ENCODE assay signal across 23 cellular contexts in the genomic region with DNA sequence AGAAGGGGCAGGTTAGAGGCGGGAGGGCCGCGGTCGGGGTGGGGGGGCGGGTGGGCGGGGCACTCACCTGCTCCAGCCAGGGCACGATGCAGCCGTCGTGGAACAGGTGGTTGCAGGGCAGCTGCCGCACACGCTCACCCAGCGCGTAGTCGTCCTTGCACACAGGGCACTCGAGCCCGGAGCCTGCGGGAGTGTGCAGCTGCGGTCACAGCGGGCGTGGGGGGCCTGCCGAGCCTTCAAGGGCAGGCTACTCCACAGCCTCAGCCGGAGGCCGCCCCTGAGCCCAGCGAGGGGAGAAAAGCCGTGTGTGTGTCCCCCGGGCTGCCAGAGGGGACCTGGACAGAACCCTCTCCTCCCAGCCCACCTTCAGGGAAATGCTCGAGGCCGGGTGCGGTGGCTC. TPM values are rescaled to one million over a fixed set of nuclear protein-coding genes. Genes with fewer than 3 reads are reported as not detected.
DNase-seq lines count a peak whose midpoint lies in the region; ATAC-seq, FAIRE-seq and TF ChIP-seq lines count a peak whose summit lies in the region.
"Had no signal": no experiment of that assay in that cellular context is flagged by ENCODE, and none has a peak within 500 bp of the region (broad histone marks: within the 10 kb centered on the region; RNA-seq: fewer than 3 reads in every experiment).

No MANE protein-coding gene starts in this region.

- no peak overlapping the region for H3K9ac ChIP-seq in GM12878 (ENCODE audit: control insufficient read depth, insufficient read depth, low read length)

- ATAC-seq in GM12878, result no peak
- ATAC-seq in lung (ENCODE audit: insufficient read depth, low FRiP score), result peak; percentile 5
- no peak for ATAC-seq in stimulated activated memory B cell treated with anti-CD40 and anti-IgM and Interleukin-4, amounts not matched to agents 10 μg/mL and 1 μg/mL and 100 μg/mL, for 72 hours
- no peak for ATAC-seq in activated T-cell treated with anti-CD3 and anti-CD28 coated beads, Interleukin-2, amount 50 U/mL, for 4 hours
- ATAC-seq: GM23338, K562 had no signal

- H3K9me3 Mint-ChIP-seq in stimulated activated memory B cell treated with anti-CD40 and anti-IgM and Interleukin-4, amounts not matched to agents 10 μg/mL and 1 μg/mL and 100 μg/mL, for 72 hours, result no peaks in the 10 kb centered on the region
- no peaks in the 10 kb centered on the region for H3K9me3 Mint-ChIP-seq in activated T-cell treated with anti-CD3 and anti-CD28 coated beads, Interleukin-2, amount 50 U/mL, for 4 hours
- H3K9me3 Mint-ChIP-seq: CD4-positive, alpha-beta T cell; GM23338; HFFc6 had no signal

- TF ChIP-seq POLR2A in GM12878 (IDR thresholded peaks at IDR 0.05; ENCODE audit: low read depth, low read length), result peak; percentile 13

- no peak for TF ChIP-seq RAD21 in GM12878 (IDR thresholded peaks at IDR 0.05; ENCODE audit: insufficient read depth, low read depth, low read length)

- peak overlapping the region; percentile 85 for H3K27ac Mint-ChIP-seq in stimulated activated memory B cell treated with anti-CD40 and anti-IgM and Interleukin-4, amounts not matched to agents 10 μg/mL and 1 μg/mL and 100 μg/mL, for 72 hours
- H3K27ac Mint-ChIP-seq: CD4-positive, alpha-beta T cell; GM23338; HFFc6 had no signal

- H3K4me1 ChIP-seq in HEK293 (ENCODE audit: control insufficient read depth, insufficient read depth, low read length), result no peaks in the 10 kb centered on the region
- H3K4me1 ChIP-seq in GM12878 (ENCODE audit: control insufficient read depth, insufficient read depth, low read length), result no peaks in the 10 kb centered on the region
- no peaks in the 10 kb centered on the region for H3K4me1 ChIP-seq in lung (ENCODE audit: control insufficient read depth in 2 of 2, insufficient read depth in 2 of 2, low read length in 2 of 2)

- peaks cover 14% of the 10 kb centered on the region for H3K4me1 Mint-ChIP-seq in stimulated activated memory B cell treated with anti-CD40 and anti-IgM and Interleukin-4, amounts not matched to agents 10 μg/mL and 1 μg/mL and 100 μg/mL, for 72 hours
- H3K4me1 Mint-ChIP-seq in activated T-cell treated with anti-CD3 and anti-CD28 coated beads, Interleukin-2, amount 50 U/mL, for 4 hours (ENCODE audit: low read depth), result no peaks in the 10 kb centered on the region
- H3K4me1 Mint-ChIP-seq: GM23338 had no signal

- H3K9me3 ChIP-seq in HEK293 (ENCODE audit: control insufficient read depth, insufficient read depth, low read depth, low read length), result no peaks in the 10 kb centered on the region
- H3K9me3 ChIP-seq in GM12878 (replicated peaks; ENCODE audit: control insufficient read depth, insufficient read depth, low read length), result no peaks in the 10 kb centered on the region
- no peaks in the 10 kb centered on the region for H3K9me3 ChIP-seq in lung (ENCODE audit: control insufficient read depth in 2 of 2, insufficient read depth in 1 of 2, low read length in 1 of 2)

- RAD21 ChIA-PET in GM12878 (lab: Charles Lee; ENCODE audit: unreplicated experiment), result interaction anchor here (0.6 kb wide), 1 partner anchor 122 kb away, joined by 3 read pairs; no protein-coding TSS in a partner anchor

- H3K27me3 Mint-ChIP-seq in stimulated activated memory B cell treated with anti-CD40 and anti-IgM and Interleukin-4, amounts not matched to agents 10 μg/mL and 1 μg/mL and 100 μg/mL, for 72 hours, result no peaks in the 10 kb centered on the region
- no peaks in the 10 kb centered on the region for H3K27me3 Mint-ChIP-seq in activated T-cell treated with anti-CD3 and anti-CD28 coated beads, Interleukin-2, amount 50 U/mL, for 4 hours (ENCODE audit: low read depth)
- H3K27me3 Mint-ChIP-seq: CD4-positive, alpha-beta T cell had no signal

- WGBS in GM12878 (ENCODE audit: insufficient coverage, insufficient replicate concordance, low lambda C conversion rate, missing lambda C conversion rate), result 87% methylated on average over 11 of the region's 29 CpGs
- whole genome bisulfite sequencing in lung, 2 donors, result 95% methylated on average over 26 to 29 of the region's 29 CpGs

- no peak for FAIRE-seq in GM12878 (lab: Jason Lieb, UNC)
- FAIRE-seq: A204.1, GM12891, H54, K562 had no signal

- H3K79me2 ChIP-seq in GM12878 (ENCODE audit: control insufficient read depth, insufficient read depth, low read length), result peaks cover 8% of the 10 kb centered on the region

- SMC1A ChIA-PET in GM12878 (lab: Charles Lee; ENCODE audit: uncharacterized antibody, unreplicated experiment), result no interaction called here

- no peak overlapping the region for H3K4me2 ChIP-seq in GM12878 (ENCODE audit: control insufficient read depth, insufficient read depth)
- H3K4me2 ChIP-seq: GM23338 had no signal

- H4K20me1 ChIP-seq in GM12878 (ENCODE audit: control insufficient read depth, insufficient read depth), result peaks cover under 1% of the 10 kb centered on the region; the same call in 1 of the 2 replicates

- DNase-seq in GM12878 (ENCODE audit: low read depth, low spot score) (no peak), lung (ENCODE audit: low spot score) (no peak), NOMO-1 treated with dmso at 0.1 percent for 144 hours (lab: John Stamatoyannopoulos, UW; ENCODE audit: unreplicated experiment) (no peak), DMS114 treated with DMSO at 0.1 percent for 48 hours (lab: John Stamatoyannopoulos, UW; ENCODE audit: unreplicated experiment) (no peak), hepatic stellate cell (ENCODE audit: low spot score) (no peak)
- no peak for DNase-seq in activated T-cell treated with anti-CD3 and anti-CD28 coated beads, Interleukin-2, amount 50 U/mL, for 4 hours
- DNase-seq: ACHN; CD4-positive, alpha-beta T cell; DMS79 treated with DMSO at 0.1 percent for 48 hours; GF-D8; HCEC 1CT; HFFc6 had no signal

- H3K27ac ChIP-seq in HEK293 (ENCODE audit: extremely low read depth, low read depth, low read length), result no peak overlapping the region
- no peak overlapping the region for H3K27ac ChIP-seq in GM12878 (ENCODE audit: control insufficient read depth, insufficient read depth)
- no peak overlapping the region for H3K27ac ChIP-seq in lung (ENCODE audit: low read depth in 1 of 2, low read length in 1 of 2)
- H3K27ac ChIP-seq: C4-2B, HL-60 had no signal

- TF ChIP-seq CTCF in HEK293 (tag by site-specific recombination; IDR thresholded peaks at IDR 0.05) (no peak), GM12878 (IDR thresholded peaks at IDR 0.05 in 2 of 3, conservative IDR thresholded peaks at IDR 0.05 in 1 of 3; ENCODE audit: control insufficient read depth in 2 of 3, extremely low read depth in 1 of 3, insufficient read depth in 1 of 3, low read depth in 3 of 3, low read length in 3 of 3) (no peak), lung (IDR thresholded peaks at IDR 0.05; ENCODE audit: control extremely low read depth, extremely low read depth) (no peak)

- H3K36me3 Mint-ChIP-seq in stimulated activated memory B cell treated with anti-CD40 and anti-IgM and Interleukin-4, amounts not matched to agents 10 μg/mL and 1 μg/mL and 100 μg/mL, for 72 hours, result peaks cover 26% of the 10 kb centered on the region
- H3K36me3 Mint-ChIP-seq in activated T-cell treated with anti-CD3 and anti-CD28 coated beads, Interleukin-2, amount 50 U/mL, for 4 hours (ENCODE audit: insufficient read depth), result peaks cover 5% of the 10 kb centered on the region

- no TSS peak for BruUV-seq in GM12878 (replicated peaks; lab: Mats Ljungman, UMichigan)

- H3K4me3 ChIP-seq in HEK293 (ENCODE audit: low read depth, low read length) (no peak overlapping the region), GM12878 (no peak overlapping the region), lung (no peak overlapping the region)
- H3K4me3 ChIP-seq: GM23338, K562 had no signal

- peaks cover 5 to 73% of the 10 kb centered on the region in 2 experiments; a peak in 2 of 3 replicates for H3K36me3 ChIP-seq in HEK293 (ENCODE audit: control insufficient read depth in 2 of 2, insufficient read depth in 1 of 2, low read length in 2 of 2)
- H3K36me3 ChIP-seq in GM12878 (ENCODE audit: control insufficient read depth in 2 of 2, insufficient read depth in 2 of 2, low read length in 1 of 2), result peaks cover 7 to 47% of the 10 kb centered on the region in 2 experiments; a peak in 3 of 4 replicates
- H3K36me3 ChIP-seq in lung (ENCODE audit: control insufficient read depth in 2 of 2, insufficient read depth in 2 of 2, low read length in 2 of 2), result peaks cover 16 to 73% of the 10 kb centered on the region in 2 donors

- H3K27me3 ChIP-seq in GM12878 (replicated peaks in 1 of 2; ENCODE audit: control insufficient read depth in 2 of 2, insufficient read depth in 2 of 2, low read length in 1 of 2) (no peaks in the 10 kb centered on the region), lung (ENCODE audit: control insufficient read depth, insufficient read depth) (no peaks in the 10 kb centered on the region)

- no peak overlapping the region for H2AFZ ChIP-seq in GM12878 (ENCODE audit: control insufficient read depth, low read depth, low read length)
- H2AFZ ChIP-seq: GM23338 had no signal

- in situ Hi-C loops in GM12878 (cut with MboI), result no loop called here

- intact Hi-C loops in GM12878 (cut with micrococcal nuclease; ENCODE audit: unreplicated experiment), result no loop called here

- TF ChIP-seq EP300 in GM12878 (IDR thresholded peaks at IDR 0.05; ENCODE audit: borderline replicate concordance in 1 of 2, control insufficient read depth in 1 of 2, low read depth in 2 of 2, low read length in 2 of 2), result no peak

- POLR2A ChIA-PET in HEK293 (lab: Yijun Ruan, JAX), result no interaction called here
- POLR2A ChIA-PET in GM12878 (lab: Charles Lee), result no interaction called here

- CTCF ChIA-PET in HEK293 (lab: Yijun Ruan, JAX) (no interaction called here), GM12878 (lab: Yijun Ruan, JAX) (no interaction called here)

- no peak overlapping the region for H3K4me3 Mint-ChIP-seq in stimulated activated memory B cell treated with anti-CD40 and anti-IgM and Interleukin-4, amounts not matched to agents 10 μg/mL and 1 μg/mL and 100 μg/mL, for 72 hours
- no peak overlapping the region for H3K4me3 Mint-ChIP-seq in activated T-cell treated with anti-CD3 and anti-CD28 coated beads, Interleukin-2, amount 50 U/mL, for 4 hours
- H3K4me3 Mint-ChIP-seq: CD4-positive, alpha-beta T cell; GM23338; HFFc6 had no signal

RNA-seq across cellular contexts. Expression of gene FGF22, which starts 8.6 kb away (rescaled TPM):
- total RNA-seq in GM12878 (2013; cell fraction: nucleolus; rRNA removed), result not detected in 2 replicates
- not detected in 2 replicates for total RNA-seq in GM12878 (2014; rRNA removed)
- total RNA-seq in GM12878 (2014; rRNA removed; fragmentation: Illumina TruSeq; extraction: Trizol), result not detected in 2 replicates
- not detected in 2 replicates for total RNA-seq in GM12878 (2021)
- not detected for polyA plus RNA-seq in GM12878 (2011; ENCODE audit: low read depth)
- polyA plus RNA-seq in GM12878 (2011; rRNA removed), result not detected in 2 replicates
- polyA plus RNA-seq in GM12878 (2011; cell fraction: cytosol; rRNA removed), result 0.03 TPM in 1 of 2 replicates, not detected in the other
- polyA plus RNA-seq in GM12878 (2011; cell fraction: nucleus; rRNA removed), result not detected in 2 replicates
- polyA plus RNA-seq in GM12878 (2012), result 0.24 TPM in 1 of 2 replicates, not detected in the other
- not detected in 2 replicates for polyA plus RNA-seq in GM12878 (2014; fragmentation: Illumina TruSeq; extraction: Trizol)
- not detected for polyA plus RNA-seq in GM12878 (2014; fragmentation: Nextera tagmentation; extraction: Ambion mirVana)
- 0.05 and 0.13 TPM in 2 replicates for polyA plus RNA-seq in GM12878 (2014; rRNA removed)
- polyA plus RNA-seq in GM12878 (2016; fragmentation: Nextera tagmentation; extraction: Ambion mirVana), result not detected
- polyA minus RNA-seq in GM12878 (2011; rRNA and poly(A)+ RNA removed), result not detected in 2 replicates
- not detected in 2 replicates for polyA minus RNA-seq in GM12878 (2011; cell fraction: cytosol; rRNA and poly(A)+ RNA removed)
- polyA minus RNA-seq in GM12878 (2011; cell fraction: nucleus; rRNA and poly(A)+ RNA removed), result not detected in 2 replicates
- total RNA-seq in lung, result under 1 TPM; 0.23 to 0.46 TPM
- polyA plus RNA-seq in lung, result under 1 TPM; 0.10 to 0.85 TPM
- total RNA-seq in activated T-cell treated with anti-CD3 and anti-CD28 coated beads, Interleukin-2, amount 50 U/mL, for 4 hours, result not detected
- total RNA-seq: HT1080 had no signal

RNA-seq across cellular contexts. Expression of gene RNF126, which starts 14.7 kb away (rescaled TPM):
- 45.4 and 54.1 TPM in 2 replicates for total RNA-seq in GM12878 (2013; cell fraction: nucleolus; rRNA removed)
- total RNA-seq in GM12878 (2014; rRNA removed), result 81.3 and 100 TPM in 2 replicates
- total RNA-seq in GM12878 (2014; rRNA removed; fragmentation: Illumina TruSeq; extraction: Trizol), result 13.5 and 19.2 TPM in 2 replicates
- 78.3 and 90.2 TPM in 2 replicates for total RNA-seq in GM12878 (2021)
- 7.8 TPM for polyA plus RNA-seq in GM12878 (2011; ENCODE audit: low read depth)
- polyA plus RNA-seq in GM12878 (2011; rRNA removed), result 4.5 and 8.9 TPM in 2 replicates
- 22.0 and 33.7 TPM in 2 replicates for polyA plus RNA-seq in GM12878 (2011; cell fraction: cytosol; rRNA removed)
- polyA plus RNA-seq in GM12878 (2011; cell fraction: nucleus; rRNA removed), result 59.1 and 84.4 TPM in 2 replicates
- polyA plus RNA-seq in GM12878 (2012), result 46.6 and 57.2 TPM in 2 replicates
- polyA plus RNA-seq in GM12878 (2014; fragmentation: Illumina TruSeq; extraction: Trizol), result 0.90 and 5.2 TPM in 2 replicates
- polyA plus RNA-seq in GM12878 (2014; fragmentation: Nextera tagmentation; extraction: Ambion mirVana), result under 1 TPM; 0.45 to 0.73 TPM
- 84.2 and 98.4 TPM in 2 replicates for polyA plus RNA-seq in GM12878 (2014; rRNA removed)
- polyA plus RNA-seq in GM12878 (2016; fragmentation: Nextera tagmentation; extraction: Ambion mirVana), result 10 to 100 TPM; 81.9 to 85.7 TPM
- 6.1 and 15.7 TPM in 2 replicates for polyA minus RNA-seq in GM12878 (2011; rRNA and poly(A)+ RNA removed)
- polyA minus RNA-seq in GM12878 (2011; cell fraction: cytosol; rRNA and poly(A)+ RNA removed), result 15.3 and 15.5 TPM in 2 replicates
- polyA minus RNA-seq in GM12878 (2011; cell fraction: nucleus; rRNA and poly(A)+ RNA removed), result 20.7 and 35.5 TPM in 2 replicates
- 10 to 100 TPM; 18.1 to 46.2 TPM for total RNA-seq in lung
- polyA plus RNA-seq in lung, result 10 to 100 TPM; 32.2 to 41.9 TPM
- 100 to 1,000 TPM; 144 to 162 (median 147) TPM for total RNA-seq in activated T-cell treated with anti-CD3 and anti-CD28 coated beads, Interleukin-2, amount 50 U/mL, for 4 hours

RNA-seq across cellular contexts. Expression of gene POLRMT, which starts 15.0 kb away (rescaled TPM):
- 47.3 and 62.5 TPM in 2 replicates for total RNA-seq in GM12878 (2013; cell fraction: nucleolus; rRNA removed)
- total RNA-seq in GM12878 (2014; rRNA removed) (36.5 and 42.8 TPM in 2 replicates), GM12878 (2014; rRNA removed; fragmentation: Illumina TruSeq; extraction: Trizol) (22.0 and 22.8 TPM in 2 replicates), GM12878 (2021) (57.6 and 59.8 TPM in 2 replicates), lung (10 to 100 TPM; 16.1 to 43.3 TPM)
- 24.6 TPM for polyA plus RNA-seq in GM12878 (2011; ENCODE audit: low read depth)
- polyA plus RNA-seq in GM12878 (2011; rRNA removed) (16.6 and 54.0 TPM in 2 replicates), GM12878 (2014; fragmentation: Illumina TruSeq; extraction: Trizol) (7.3 and 30.8 TPM in 2 replicates), GM12878 (2014; fragmentation: Nextera tagmentation; extraction: Ambion mirVana) (10 to 100 TPM in 1 of 2 experiments, 1 to 10 TPM in 1; 9.9 to 27.9 TPM), GM12878 (2014; rRNA removed) (38.4 and 52.6 TPM in 2 replicates), GM12878 (2016; fragmentation: Nextera tagmentation; extraction: Ambion mirVana) (10 to 100 TPM; 28.1 to 44.7 TPM), lung (10 to 100 TPM; 33.5 to 76.7 TPM)
- polyA plus RNA-seq in GM12878 (2011; cell fraction: cytosol; rRNA removed), result 27.6 and 50.3 TPM in 2 replicates
- 300 and 345 TPM in 2 replicates for polyA plus RNA-seq in GM12878 (2011; cell fraction: nucleus; rRNA removed)
- polyA plus RNA-seq in GM12878 (2012), result 36.1 and 38.8 TPM in 2 replicates
- polyA minus RNA-seq in GM12878 (2011; rRNA and poly(A)+ RNA removed), result 91.7 and 110 TPM in 2 replicates
- polyA minus RNA-seq in GM12878 (2011; cell fraction: cytosol; rRNA and poly(A)+ RNA removed), result 33.9 and 39.2 TPM in 2 replicates
- 50.2 and 63.4 TPM in 2 replicates for polyA minus RNA-seq in GM12878 (2011; cell fraction: nucleus; rRNA and poly(A)+ RNA removed)
- 100 to 1,000 TPM; 110 to 123 (median 119) TPM for total RNA-seq in activated T-cell treated with anti-CD3 and anti-CD28 coated beads, Interleukin-2, amount 50 U/mL, for 4 hours

RNA-seq across cellular contexts. Expression of gene FSTL3, which starts 27.9 kb away (rescaled TPM):
- 67.2 and 78.8 TPM in 2 replicates for total RNA-seq in GM12878 (2013; cell fraction: nucleolus; rRNA removed)
- total RNA-seq in GM12878 (2014; rRNA removed) (10.2 and 10.3 TPM in 2 replicates), GM12878 (2014; rRNA removed; fragmentation: Illumina TruSeq; extraction: Trizol) (4.3 and 4.5 TPM in 2 replicates), GM12878 (2021) (10.9 and 12.0 TPM in 2 replicates), lung (100 to 1,000 TPM in 1 of 2 donors, 10 to 100 TPM in 1; 15.1 to 120 TPM)
- polyA plus RNA-seq in GM12878 (2011; ENCODE audit: low read depth), result 9.1 TPM
- polyA plus RNA-seq in GM12878 (2011; rRNA removed) (8.4 and 13.5 TPM in 2 replicates), GM12878 (2014; fragmentation: Illumina TruSeq; extraction: Trizol) (2.4 and 2.7 TPM in 2 replicates), GM12878 (2014; fragmentation: Nextera tagmentation; extraction: Ambion mirVana) (under 1 TPM; 0.42 to 0.79 TPM), GM12878 (2014; rRNA removed) (10.5 and 12.5 TPM in 2 replicates), GM12878 (2016; fragmentation: Nextera tagmentation; extraction: Ambion mirVana) (1 to 10 TPM; 2.4 TPM), lung (100 to 1,000 TPM; 109 to 172 TPM)
- polyA plus RNA-seq in GM12878 (2011; cell fraction: cytosol; rRNA removed), result 22.5 and 39.1 TPM in 2 replicates
- polyA plus RNA-seq in GM12878 (2011; cell fraction: nucleus; rRNA removed), result 115 TPM in 2 replicates
- polyA plus RNA-seq in GM12878 (2012), result 9.7 and 30.0 TPM in 2 replicates
- 7.3 and 13.2 TPM in 2 replicates for polyA minus RNA-seq in GM12878 (2011; rRNA and poly(A)+ RNA removed)
- 11.7 and 12.8 TPM in 2 replicates for polyA minus RNA-seq in GM12878 (2011; cell fraction: cytosol; rRNA and poly(A)+ RNA removed)
- polyA minus RNA-seq in GM12878 (2011; cell fraction: nucleus; rRNA and poly(A)+ RNA removed), result 5.9 and 12.5 TPM in 2 replicates
- total RNA-seq in activated T-cell treated with anti-CD3 and anti-CD28 coated beads, Interleukin-2, amount 50 U/mL, for 4 hours, result 1 to 10 TPM; 8.0 to 9.9 (median 8.3) TPM

RNA-seq across cellular contexts. Expression of gene PRSS57, which starts 46.9 kb away (rescaled TPM):
- total RNA-seq in GM12878 (2013; cell fraction: nucleolus; rRNA removed), result not detected in 2 replicates
- total RNA-seq in GM12878 (2014; rRNA removed) (not detected in 2 replicates), GM12878 (2014; rRNA removed; fragmentation: Illumina TruSeq; extraction: Trizol) (not detected in 2 replicates), GM12878 (2021) (not detected in 2 replicates), lung (1 to 10 TPM in 1 of 2 donors, not detected in 1; 2.0 TPM)
- polyA plus RNA-seq in GM12878 (2011; ENCODE audit: low read depth), result not detected
- polyA plus RNA-seq in GM12878 (2011; rRNA removed) (not detected in 2 replicates), GM12878 (2014; fragmentation: Illumina TruSeq; extraction: Trizol) (not detected in 2 replicates), GM12878 (2014; fragmentation: Nextera tagmentation; extraction: Ambion mirVana) (not detected), GM12878 (2014; rRNA removed) (not detected in 2 replicates), GM12878 (2016; fragmentation: Nextera tagmentation; extraction: Ambion mirVana) (not detected), lung (under 1 TPM; 0.10 to 0.60 TPM)
- polyA plus RNA-seq in GM12878 (2011; cell fraction: cytosol; rRNA removed), result 0.04 TPM in 1 of 2 replicates, not detected in the other
- not detected in 2 replicates for polyA plus RNA-seq in GM12878 (2011; cell fraction: nucleus; rRNA removed)
- not detected in 2 replicates for polyA plus RNA-seq in GM12878 (2012)
- not detected in 2 replicates for polyA minus RNA-seq in GM12878 (2011; rRNA and poly(A)+ RNA removed)
- polyA minus RNA-seq in GM12878 (2011; cell fraction: cytosol; rRNA and poly(A)+ RNA removed), result not detected in 2 replicates
- polyA minus RNA-seq in GM12878 (2011; cell fraction: nucleus; rRNA and poly(A)+ RNA removed), result not detected in 2 replicates
- total RNA-seq in activated T-cell treated with anti-CD3 and anti-CD28 coated beads, Interleukin-2, amount 50 U/mL, for 4 hours, result under 1 TPM in 2 of 3 donors, not detected in 1; 0.87 to 0.94 TPM
- total RNA-seq: CD4-positive, alpha-beta T cell; GM23338; HFFc6; HT1080 had no signal
- polyA plus RNA-seq: BJ had no signal
